Comparison of ENCODE assay signal across 9 cellular contexts in the genomic region with DNA sequence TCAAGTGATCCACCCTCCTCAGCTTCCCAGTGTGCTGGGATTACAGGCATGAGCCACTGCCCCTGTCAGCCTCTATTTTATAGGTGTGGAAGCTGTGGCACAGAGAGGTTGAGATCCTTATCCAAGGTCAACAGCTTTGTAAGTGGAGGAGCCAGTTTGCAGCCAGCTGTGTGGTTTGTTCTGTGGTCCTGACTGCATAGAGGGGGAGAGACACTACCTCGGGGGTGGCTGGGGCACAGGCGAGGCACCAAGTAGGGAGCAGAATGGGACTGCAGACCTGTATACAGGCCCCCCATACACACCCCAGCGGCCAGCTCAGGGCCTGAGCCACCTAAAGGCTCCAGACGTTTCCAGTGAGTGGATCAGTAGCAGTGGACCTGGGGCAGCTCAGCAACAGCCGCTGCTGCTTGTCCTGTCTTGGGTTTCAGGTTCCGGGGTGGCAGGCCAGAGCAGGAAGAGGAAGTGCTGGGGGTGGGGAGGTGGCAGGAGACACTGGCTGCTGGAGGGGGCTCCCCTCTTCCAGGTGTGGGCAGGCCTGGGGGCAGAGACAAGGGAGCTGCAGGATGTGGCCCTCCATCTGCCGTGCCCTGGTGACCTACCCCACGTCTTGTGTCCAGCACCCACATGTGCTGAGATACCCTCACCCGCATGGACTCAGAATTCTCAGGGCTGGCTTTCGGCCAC. TPM values are rescaled to one million over a fixed set of nuclear protein-coding genes. Genes with fewer than 3 reads are reported as not detected.
A peak's percentile ranks its signal among the peaks of the same experiment; 100 is the strongest.
DNase-seq lines count a peak whose midpoint lies in the region; ATAC-seq, FAIRE-seq and TF ChIP-seq lines count a peak whose summit lies in the region.
"Had no signal": no experiment of that assay in that cellular context is flagged by ENCODE, and none has a peak within 500 bp of the region (broad histone marks: within the 10 kb centered on the region; RNA-seq: fewer than 3 reads in every experiment).

No MANE protein-coding gene starts in this region.

- H3K27me3 ChIP-seq in Karpas-422 (ENCODE audit: low read length): no peaks in the 10 kb centered on the region
- no peaks in the 10 kb centered on the region for H3K27me3 ChIP-seq in small intestine (ENCODE audit: control insufficient read depth in 2 of 2, insufficient read depth in 2 of 2, low read length in 2 of 2)
- no peaks in the 10 kb centered on the region for H3K27me3 ChIP-seq in ovary
- H3K27me3 ChIP-seq: body of pancreas had no signal

- WGBS in small intestine, 3 donors: 57 to 70% (median 59%) methylated on average over 10 of the region's 10 CpGs
- WGBS in ovary, 3 donors: 66 to 80% (median 78%) methylated on average over 10 of the region's 10 CpGs

- CTCF ChIA-PET in activated naive CD4-positive, alpha-beta T cell treated with anti-CD3 and anti-CD28 coated beads for 36 hours (lab: Charles Lee): interaction anchor here (0.5 to 3.9 kb wide), 4 partner anchors 10 to 84 kb away, joined by 3 to 23 read pairs (median 7); a partner anchor contains a TSS

- H3K9me2 ChIP-seq in Karpas-422 (replicated peaks; ENCODE audit: insufficient read depth, low read length): no peaks in the 10 kb centered on the region

- no peaks in the 10 kb centered on the region; the same call in 1 of the 2 replicates for H3K36me3 ChIP-seq in Karpas-422 (ENCODE audit: insufficient read depth, low read length)
- peaks cover 0 to 2% of the 10 kb centered on the region in 2 donors for H3K36me3 ChIP-seq in small intestine (ENCODE audit: control insufficient read depth in 2 of 2, insufficient read depth in 2 of 2, low read length in 2 of 2)
- no peaks in the 10 kb centered on the region for H3K36me3 ChIP-seq in ovary

- H3K36me3 Mint-ChIP-seq in activated naive CD4-positive, alpha-beta T cell treated with anti-CD3 and anti-CD28 coated beads for 36 hours (ENCODE audit: low read depth): peaks cover 20% of the 10 kb centered on the region

- TF ChIP-seq CTCF in ovary (IDR thresholded peaks at IDR 0.05): no peak

- H3K27ac Mint-ChIP-seq in activated naive CD4-positive, alpha-beta T cell treated with anti-CD3 and anti-CD28 coated beads for 36 hours: peak overlapping the region; percentile 94

- intact Hi-C loops in activated naive CD4-positive, alpha-beta T cell treated with anti-CD3 and anti-CD28 coated beads for 36 hours (cut with micrococcal nuclease): loop anchor here (1.0 kb wide), 1 partner anchor 10 kb away; no protein-coding TSS in a partner anchor
- intact Hi-C loops in ovary (cut with DNase I): no loop called here

- H3K27me3 Mint-ChIP-seq in activated naive CD4-positive, alpha-beta T cell treated with anti-CD3 and anti-CD28 coated beads for 36 hours (ENCODE audit: low read depth): no peaks in the 10 kb centered on the region

- H3K27ac ChIP-seq in Karpas-422 (ENCODE audit: low read length) (peak overlapping the region; percentile 76), small intestine (ENCODE audit: low read depth in 1 of 2, low read length in 1 of 2) (peak overlapping the region in 1 of 2 donors; percentile 59), ovary (no peak overlapping the region)
- H3K27ac ChIP-seq: body of pancreas had no signal

- no peak for ATAC-seq in GM18505 (IDR thresholded peaks at IDR 0.05; ENCODE audit: unreplicated experiment)
- ATAC-seq in HG02870 (IDR thresholded peaks at IDR 0.05; ENCODE audit: unreplicated experiment): no peak
- ATAC-seq: body of pancreas had no signal

- H3K4me3 Mint-ChIP-seq in activated naive CD4-positive, alpha-beta T cell treated with anti-CD3 and anti-CD28 coated beads for 36 hours: peak overlapping the region; percentile 66

- H4K20me1 ChIP-seq in Karpas-422 (ENCODE audit: insufficient read depth, low read depth, low read length): peaks cover 3% of the 10 kb centered on the region; the same call in 1 of the 2 replicates

- H3K79me2 ChIP-seq in Karpas-422 (ENCODE audit: low read length): peaks cover 54% of the 10 kb centered on the region

- peak overlapping the region; percentile 50; the same call in 1 of the 2 replicates for H3K4me3 ChIP-seq in Karpas-422 (ENCODE audit: low read length)
- no peak overlapping the region for H3K4me3 ChIP-seq in small intestine (ENCODE audit: low read depth in 1 of 2, low read length in 2 of 2)
- no peak overlapping the region for H3K4me3 ChIP-seq in ovary
- H3K4me3 ChIP-seq: body of pancreas had no signal

- H3K4me1 ChIP-seq in Karpas-422 (ENCODE audit: low read length) (peaks cover 16% of the 10 kb centered on the region), small intestine (ENCODE audit: control insufficient read depth in 2 of 2, insufficient read depth in 1 of 2, low read depth in 1 of 2, low read length in 1 of 2) (peaks cover 0 to 2% of the 10 kb centered on the region in 2 donors), ovary (ENCODE audit: insufficient read depth) (peaks cover 6% of the 10 kb centered on the region)

- H3K9ac ChIP-seq in Karpas-422 (ENCODE audit: low read length): peak overlapping the region; percentile 64

- no peak for TF ChIP-seq EP300 in ovary (IDR thresholded peaks at IDR 0.05)

- H3K9me3 ChIP-seq in Karpas-422 (ENCODE audit: low read length): no peaks in the 10 kb centered on the region
- H3K9me3 ChIP-seq in small intestine (ENCODE audit: control insufficient read depth, low read depth): no peaks in the 10 kb centered on the region
- no peaks in the 10 kb centered on the region for H3K9me3 ChIP-seq in ovary
- H3K9me3 ChIP-seq: body of pancreas had no signal

- H3K4me1 Mint-ChIP-seq in activated naive CD4-positive, alpha-beta T cell treated with anti-CD3 and anti-CD28 coated beads for 36 hours (ENCODE audit: low read depth): peaks cover 51% of the 10 kb centered on the region

- peak; percentile 29 for TF ChIP-seq POLR2A in GM18505 (IDR thresholded peaks at IDR 0.05; ENCODE audit: borderline replicate concordance, extremely low read depth, insufficient read depth, insufficient read length)
- TF ChIP-seq POLR2A in ovary (IDR thresholded peaks at IDR 0.05): no peak

- H3K9me3 Mint-ChIP-seq in activated naive CD4-positive, alpha-beta T cell treated with anti-CD3 and anti-CD28 coated beads for 36 hours: no peaks in the 10 kb centered on the region

- H3K4me2 ChIP-seq in Karpas-422 (ENCODE audit: low read depth, low read length, poor library complexity, severe bottlenecking): peak overlapping the region; percentile 58

- H2AFZ ChIP-seq in Karpas-422 (ENCODE audit: low read length): peak overlapping the region; percentile 69; the same call in 1 of the 2 replicates

- no peak for FAIRE-seq in small intestine (lab: Jason Lieb, UNC)

- DNase-seq in Karpas-422 (peak; percentile 76), small intestine (peak; percentile 35), NCI-H446 treated with DMSO at 0.1 percent for 48 hours (lab: John Stamatoyannopoulos, UW) (no peak), RPMI8226 (no peak), ovary (no peak)
- peak; percentile 82 for DNase-seq in activated naive CD4-positive, alpha-beta T cell treated with anti-CD3 and anti-CD28 coated beads for 36 hours

RNA-seq across cellular contexts. Expression of a gene that starts 11.0 kb away (rescaled TPM):
- total RNA-seq in Karpas-422 (2014; rRNA removed; shearing (Covaris generic); ENCODE audit: low replicate concordance): 17.6 and 20.3 TPM in 2 replicates
- total RNA-seq in activated naive CD4-positive, alpha-beta T cell treated with anti-CD3 and anti-CD28 coated beads for 36 hours: 10 to 100 TPM; 21.1 to 21.8 TPM
- polyA plus RNA-seq in small intestine (10 to 100 TPM; 16.1 to 51.4 (median 30.8) TPM), ovary (10 to 100 TPM in 1 of 2 donors, 1 to 10 TPM in 1; 3.4 to 13.7 TPM)
- 10 to 100 TPM in 5 of 7 donors, 1 to 10 TPM in 2; 4.5 to 18.4 (median 12.3) TPM for total RNA-seq in ovary

RNA-seq across cellular contexts. Expression of a gene that starts 32.1 kb away (rescaled TPM):
- total RNA-seq in Karpas-422 (2014; rRNA removed; shearing (Covaris generic); ENCODE audit: low replicate concordance): 0.25 and 1.6 TPM in 2 replicates
- 1 to 10 TPM; 2.6 to 2.9 TPM for total RNA-seq in activated naive CD4-positive, alpha-beta T cell treated with anti-CD3 and anti-CD28 coated beads for 36 hours
- polyA plus RNA-seq in small intestine (under 1 TPM in 1 of 3 donors, not detected in 2; 0.57 TPM), ovary (1 to 10 TPM in 1 of 2 donors, under 1 TPM in 1; 0.65 to 1.2 TPM)
- 1 to 10 TPM in 2 of 7 donors, under 1 TPM in 5; 0.08 to 3.2 (median 0.65) TPM for total RNA-seq in ovary
- total RNA-seq: body of pancreas had no signal

RNA-seq across cellular contexts. Expression of a gene that starts 56.5 kb away (rescaled TPM):
- 39.1 and 102 TPM in 2 replicates for total RNA-seq in Karpas-422 (2014; rRNA removed; shearing (Covaris generic); ENCODE audit: low replicate concordance)
- total RNA-seq in activated naive CD4-positive, alpha-beta T cell treated with anti-CD3 and anti-CD28 coated beads for 36 hours: 10 to 100 TPM; 22.7 to 23.8 TPM
- polyA plus RNA-seq in small intestine (10 to 100 TPM in 1 of 3 donors, 1 to 10 TPM in 2; 7.6 to 14.7 (median 8.9) TPM), ovary (10 to 100 TPM; 13.2 to 17.1 TPM)
- 10 to 100 TPM; 14.9 to 33.6 (median 26.1) TPM for total RNA-seq in ovary

Comparison
In these comparisons a context has a peak if more than half of its experiments do, and no peak if none do; other contexts are left out.
1. DNase-seq: peak in Karpas-422 (single experiment), activated naive CD4-positive, alpha-beta T cell treated with anti-CD3 and anti-CD28 coated beads for 36 hours (single experiment) and small intestine (single experiment); none in NCI-H446 treated with DMSO at 0.1 percent for 48 hours (single experiment), RPMI8226 (single experiment) and ovary (0 of 5).